In the genomic region with DNA sequence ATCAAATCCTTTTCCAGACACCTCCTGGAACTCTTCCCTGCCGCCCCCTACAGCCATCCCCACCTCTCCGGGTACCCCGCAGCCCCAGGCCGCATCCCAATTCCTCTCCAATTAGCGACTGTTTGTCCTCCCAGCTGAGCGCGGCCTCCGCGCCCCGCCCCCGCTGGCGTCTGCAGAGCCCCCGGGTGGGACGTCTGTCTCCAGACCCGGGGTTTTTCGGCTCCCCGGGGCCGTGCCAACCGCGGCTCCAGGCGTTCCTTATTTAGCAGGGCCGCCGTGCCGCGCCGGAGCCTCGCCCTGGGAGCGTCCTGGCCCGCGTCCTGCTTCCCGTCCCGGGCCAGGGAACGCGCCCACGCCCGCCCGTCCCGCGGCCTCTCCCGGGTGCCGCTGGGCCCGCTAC, we compare ENCODE assay signal across 1 cellular context.
TF ChIP-seq lines count a peak whose summit lies in the region.

No MANE protein-coding gene starts in this region.

TF ChIP-seq in K562, 482 proteins besides CTCF, POLR2A, EP300 and RAD21:
- TF ChIP-seq RBFOX2 (IDR thresholded peaks at IDR 0.05; ENCODE audit: low read depth, low read length): 0 out of 2 replicates have a peak, but pooled peaks have one; percentile 22
